In genomic region chr9:127566351-127567001, GRCh38 we compare ENCODE assay signal across 11 cellular contexts. TPM values are rescaled to one million over a fixed set of nuclear protein-coding genes. Genes with fewer than 3 reads are reported as not detected.
DNase-seq lines count a peak whose midpoint lies in the region; ATAC-seq and TF ChIP-seq lines count a peak whose summit lies in the region.
"Had no signal": no experiment of that assay in that cellular context is flagged by ENCODE, and none has a peak within 500 bp of the region (broad histone marks: within the 10 kb centered on the region; RNA-seq: fewer than 3 reads in every experiment).

No MANE protein-coding gene starts in this region.

- DNase-seq in heart left ventricle = no peak
- DNase-seq in left ventricle myocardium superior = no peak
- no peak for DNase-seq in mesothelial cell of epicardium (ENCODE audit: low spot score in 2 of 2, unreplicated experiment in 2 of 2)
- DNase-seq in vagina (ENCODE audit: extremely low spot score in 2 of 2) = no peak
- no peak for DNase-seq in NCI-H510A treated with DMSO at 0.1 percent for 48 hours (lab: John Stamatoyannopoulos, UW)
- DNase-seq in DMS53 treated with DMSO at 0.1 percent for 48 hours (lab: John Stamatoyannopoulos, UW; ENCODE audit: unreplicated experiment) = no peak
- DNase-seq: DMS 273 treated with DMSO at 0.1 percent for 48 hours; NCI-H1048; stimulated activated CD8-positive, alpha-beta memory T cell treated with anti-CD3 and anti-CD28 coated beads, Interleukin-4, amount 100 ng/mL, for 48 hours had no signal

- no peaks in the 10 kb centered on the region for H3K27me3 Mint-ChIP-seq in mesothelial cell of epicardium (ENCODE audit: low read depth)

- H3K27ac Mint-ChIP-seq in mesothelial cell of epicardium = peak overlapping the region; percentile 81

- ATAC-seq in heart left ventricle (no peak), left ventricle myocardium superior (no peak), GM21447 (IDR thresholded peaks at IDR 0.05; ENCODE audit: unreplicated experiment) (no peak)

- peak overlapping the region in 11 of 12 donors; percentile 69 to 99 (median 82) for H3K4me3 ChIP-seq in heart left ventricle
- peak overlapping the region; percentile 62 for H3K4me3 ChIP-seq in ectodermal cell (ENCODE audit: insufficient read depth, low read depth, low read length)
- H3K4me3 ChIP-seq in vagina = peak overlapping the region; percentile 89 to 97

- intact Hi-C loops in heart left ventricle (cut with DNase I) = loop anchor here in 7 of 10 donors (5.0 to 10.0 kb wide), 3 partner anchors 39 to 352 kb away; no protein-coding TSS in a partner anchor
- intact Hi-C loops in left ventricle myocardium superior (cut with micrococcal nuclease) = no loop called here
- intact Hi-C loops in vagina (cut with DNase I) = no loop called here

- no peaks in the 10 kb centered on the region for H3K27me3 ChIP-seq in heart left ventricle
- H3K27me3 ChIP-seq in ectodermal cell (ENCODE audit: control insufficient read depth, insufficient read depth, low read length, poor library complexity, severe bottlenecking) = peaks cover 14% of the 10 kb centered on the region
- no peaks in the 10 kb centered on the region for H3K27me3 ChIP-seq in vagina

- H3K9me3 ChIP-seq in heart left ventricle = no peaks in the 10 kb centered on the region
- no peaks in the 10 kb centered on the region for H3K9me3 ChIP-seq in ectodermal cell (ENCODE audit: control insufficient read depth, low read length)
- no peaks in the 10 kb centered on the region for H3K9me3 ChIP-seq in vagina

- TF ChIP-seq CTCF in heart left ventricle (IDR thresholded peaks at IDR 0.05) (no peak), mesothelial cell of epicardium (IDR thresholded peaks at IDR 0.05; ENCODE audit: unreplicated experiment) (no peak), vagina (IDR thresholded peaks at IDR 0.05) (no peak)

- peak overlapping the region; percentile 71 for H3K4me3 Mint-ChIP-seq in mesothelial cell of epicardium

- H3K27ac ChIP-seq in heart left ventricle = peak overlapping the region; percentile 83 to 96 (median 90)
- no peak overlapping the region for H3K27ac ChIP-seq in ectodermal cell (ENCODE audit: insufficient read depth, low read depth, low read length, poor library complexity, severe bottlenecking)
- peak overlapping the region; percentile 97 for H3K27ac ChIP-seq in vagina

- H3K4me1 ChIP-seq in heart left ventricle (peaks cover 10 to 75% (median 53%) of the 10 kb centered on the region in 12 donors), ectodermal cell (ENCODE audit: control insufficient read depth, insufficient read depth, low read length) (peaks cover 26% of the 10 kb centered on the region), vagina (peaks cover 86% of the 10 kb centered on the region)

- peaks cover 5% of the 10 kb centered on the region for H3K36me3 Mint-ChIP-seq in mesothelial cell of epicardium

- H3K9me3 Mint-ChIP-seq in mesothelial cell of epicardium = no peaks in the 10 kb centered on the region

- H3K4me1 Mint-ChIP-seq in mesothelial cell of epicardium = peaks cover 47% of the 10 kb centered on the region

- peaks cover 0 to 15% (median 0%) of the 10 kb centered on the region in 9 donors for H3K36me3 ChIP-seq in heart left ventricle
- no peaks in the 10 kb centered on the region for H3K36me3 ChIP-seq in ectodermal cell (ENCODE audit: control insufficient read depth, insufficient read depth, low read length)
- peaks cover 0 to 18% of the 10 kb centered on the region in 2 donors for H3K36me3 ChIP-seq in vagina

- WGBS in heart left ventricle, 4 donors = 28 to 47% (median 40%) methylated on average over 4 to 11 of the region's 11 CpGs
- 78 to 80% methylated on average over 10 of the region's 11 CpGs for WGBS in ectodermal cell, 2 experiments

- TF ChIP-seq POLR2A in heart left ventricle (IDR thresholded peaks at IDR 0.05) (no peak), vagina (IDR thresholded peaks at IDR 0.05) (no peak)

RNA-seq across cellular contexts. Expression of gene STXBP1, which starts 45.6 kb away (rescaled TPM):
- 100 to 1,000 TPM in 1 of 9 donors, 10 to 100 TPM in 8; 35.9 to 102 (median 50.2) TPM for total RNA-seq in heart left ventricle
- polyA plus RNA-seq in heart left ventricle = 10 to 100 TPM; 14.0 to 23.7 TPM
- 49.4 TPM for total RNA-seq in left ventricle myocardium superior
- 27.4 TPM for polyA plus RNA-seq in ectodermal cell (2013, experiment 1 of 4)
- 19.4 TPM for polyA plus RNA-seq in ectodermal cell (2013, experiment 2 of 4)
- 19.2 TPM for polyA plus RNA-seq in ectodermal cell (2013, experiment 3 of 4)
- polyA plus RNA-seq in ectodermal cell (2013, experiment 4 of 4) = 20.4 TPM
- 94.9 to 112 TPM (median 105 TPM) in 3 replicates for total RNA-seq in mesothelial cell of epicardium
- 56.2 TPM for total RNA-seq in vagina

Comparison
In these comparisons a context has a peak if more than half of its experiments do, and no peak if none do; other contexts are left out.
1. intact Hi-C loops: an anchor here in heart left ventricle (5.0 to 10.0 kb wide); none called in left ventricle myocardium superior and vagina.